ENCODE assay signal across 10 cellular contexts in genomic region chr4:77699731-77700210, GRCh38.
DNase-seq lines count a peak whose midpoint lies in the region; FAIRE-seq and TF ChIP-seq lines count a peak whose summit lies in the region.
"Had no signal": no experiment of that assay in that cellular context is flagged by ENCODE, and none has a peak within 500 bp of the region (broad histone marks: within the 10 kb centered on the region; RNA-seq: fewer than 3 reads in every experiment).

No MANE protein-coding gene starts in this region.

- peak overlapping the region; percentile 16 for H3K4me3 ChIP-seq in neuron (ENCODE audit: low read length)
- H3K4me3 ChIP-seq in suprapubic skin, result no peak overlapping the region

- TF ChIP-seq POLR2A in suprapubic skin (IDR thresholded peaks at IDR 0.05), result no peak

- 37% methylated on average over 3 of the region's 3 CpGs for WGBS in suprapubic skin

- no peak for TF ChIP-seq CTCF in suprapubic skin (IDR thresholded peaks at IDR 0.05)

- no peak overlapping the region for H3K27ac ChIP-seq in suprapubic skin
- H3K27ac ChIP-seq: neutrophil had no signal

- TF ChIP-seq EP300 in suprapubic skin (IDR thresholded peaks at IDR 0.05), result no peak

- H3K27me3 ChIP-seq in neuron (ENCODE audit: insufficient read depth, low read length), result no peaks in the 10 kb centered on the region
- no peaks in the 10 kb centered on the region for H3K27me3 ChIP-seq in suprapubic skin
- H3K27me3 ChIP-seq: neutrophil had no signal

- H3K9me3 ChIP-seq in neuron (ENCODE audit: low read length) (no peaks in the 10 kb centered on the region), suprapubic skin (no peaks in the 10 kb centered on the region)
- H3K9me3 ChIP-seq: neutrophil had no signal

- no peak for FAIRE-seq in GM19239 (lab: Jason Lieb, UNC)

- H3K4me1 ChIP-seq in neuron (ENCODE audit: insufficient read depth, low read length) (peaks cover 17% of the 10 kb centered on the region), suprapubic skin (no peaks in the 10 kb centered on the region)

- DNase-seq in ELF-1 (ENCODE audit: low read depth, low spot score) (peak; percentile 75), NCI-H2227 (lab: John Stamatoyannopoulos, UW; ENCODE audit: unreplicated experiment) (peak; percentile 84), ecto neural progenitor cell (ENCODE audit: low spot score) (peak; percentile 64), T-helper 1 cell (no peak), suprapubic skin (ENCODE audit: low spot score in 2 of 2) (no peak), GM19239 (ENCODE audit: insufficient read length, low spot score) (no peak)
- DNase-seq in activated CD8-positive, alpha-beta memory T cell treated with anti-CD3 and anti-CD28 coated beads for 24 hours, result no peak
- DNase-seq: NCI-H2081 treated with DMSO at 0.1 percent for 48 hours had no signal

- H3K36me3 ChIP-seq in neuron (ENCODE audit: insufficient read depth, low read length) (no peaks in the 10 kb centered on the region), suprapubic skin (no peaks in the 10 kb centered on the region)
- H3K36me3 ChIP-seq: neutrophil had no signal

- peak overlapping the region; percentile 32 for H2AFZ ChIP-seq in neuron (ENCODE audit: low read depth, low read length)

Comparison
In these comparisons a context has a peak if more than half of its experiments do, and no peak if none do; other contexts are left out.
1. DNase-seq: peak in ELF-1 (single experiment), NCI-H2227 (single experiment) and ecto neural progenitor cell (single experiment); none in T-helper 1 cell (0 of 5), suprapubic skin (0 of 2), activated CD8-positive, alpha-beta memory T cell treated with anti-CD3 and anti-CD28 coated beads for 24 hours (single experiment) and GM19239 (single experiment).